Comparison of ENCODE assay signal across 5 cellular contexts in genomic region chr4:143950967-143951366, GRCh38. TPM values are rescaled to one million over a fixed set of nuclear protein-coding genes. Genes with fewer than 3 reads are reported as not detected.
"Had no signal": no experiment of that assay in that cellular context is flagged by ENCODE, and none has a peak within 500 bp of the region (broad histone marks: within the 10 kb centered on the region; RNA-seq: fewer than 3 reads in every experiment).

No MANE protein-coding gene starts in this region.

RNA-seq across cellular contexts. Expression of gene GYPE, which starts 45.6 kb away (rescaled TPM):
- total RNA-seq: LHCN-M2; PC-3; RPMI7951; SJCRH30; T-helper 1 cell treated with Interleukin-12 subunit alpha and Interleukin-12 subunit beta and Interleukin-4 antibody, amounts not matched to agents 30 ng/mL and 1 ng/mL, for 36 hours had no signal
